Comparison of ENCODE assay signal across 15 cellular contexts in the genomic region with DNA sequence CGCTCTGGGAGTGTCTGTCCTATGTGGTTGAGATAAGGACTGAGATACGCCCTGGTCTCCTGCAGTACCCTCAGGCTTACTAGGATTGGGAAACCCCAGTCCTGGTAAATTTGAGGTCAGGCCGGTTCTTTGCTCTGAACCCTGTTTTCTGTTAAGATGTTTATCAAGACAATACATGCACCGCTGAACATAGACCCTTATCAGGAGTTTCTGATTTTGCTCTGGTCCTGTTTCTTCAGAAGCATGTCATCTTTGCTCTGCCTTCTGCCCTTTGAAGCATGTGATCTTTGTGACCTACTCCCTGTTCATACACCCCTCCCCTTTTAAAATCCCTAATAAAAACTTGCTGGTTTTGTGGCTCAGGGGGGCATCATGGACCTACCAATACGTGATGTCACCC. TPM values are rescaled to one million over a fixed set of nuclear protein-coding genes. Genes with fewer than 3 reads are reported as not detected.
"Had no signal": no experiment of that assay in that cellular context is flagged by ENCODE, and none has a peak within 500 bp of the region (broad histone marks: within the 10 kb centered on the region; RNA-seq: fewer than 3 reads in every experiment).

No MANE protein-coding gene starts in this region.

RNA-seq across cellular contexts. Expression of gene IGLL1, which starts 32.7 kb away (rescaled TPM):
- total RNA-seq: activated CD4-positive, alpha-beta T cell treated with anti-CD3 and anti-CD28 coated beads, Interleukin-2, amount 10 ng/mL, durations not matched to agents 7 days and 5 days; activated CD8-positive, alpha-beta T cell treated with anti-CD3 and anti-CD28 coated beads for 36 hours; activated T-cell treated with anti-CD3 and anti-CD28 coated beads, Interleukin-2, amount 50 U/mL, for 4 hours; activated T-helper 17 cell treated with anti-CD3 and anti-CD28 coated beads, Interleukin-2, amount 50 U/mL, for 72 hours; astrocyte; bronchial epithelial cell; cardiac septum; cerebellum; esophagus muscularis mucosa; foreskin keratinocyte; gastrocnemius medialis; heart left ventricle; T-helper 1 cell treated with Interleukin-12 subunit alpha and Interleukin-12 subunit beta and Interleukin-4 antibody, amounts not matched to agents 30 ng/mL and 1 ng/mL, for 36 hours; WTC11 had no signal
- polyA plus RNA-seq: adipose tissue, foreskin keratinocyte, heart left ventricle had no signal
